In the genomic region with DNA sequence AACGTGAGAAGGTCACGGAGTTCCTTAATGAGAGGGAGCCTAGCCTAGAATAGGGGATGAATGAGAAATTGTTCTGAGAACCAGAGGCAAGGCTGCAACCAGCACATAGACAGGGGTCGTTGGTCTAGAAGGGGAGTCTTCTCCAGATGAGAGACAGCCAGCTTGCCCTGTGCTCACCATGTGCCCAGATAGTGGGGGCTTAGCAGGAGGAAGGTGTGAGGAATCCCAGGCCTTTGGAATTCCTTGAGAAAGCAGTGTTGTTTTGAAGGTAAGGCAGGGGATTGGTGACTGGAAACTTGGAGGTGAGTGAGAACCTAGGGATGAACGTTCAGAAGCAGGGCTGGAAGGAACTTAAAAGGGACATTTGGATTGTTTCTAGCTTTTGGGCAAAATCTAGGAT, we compare ENCODE assay signal across 9 cellular contexts. TPM values are rescaled to one million over a fixed set of nuclear protein-coding genes. Genes with fewer than 3 reads are reported as not detected.
DNase-seq lines count a peak whose midpoint lies in the region; ATAC-seq lines count a peak whose summit lies in the region.
"Had no signal": no experiment of that assay in that cellular context is flagged by ENCODE, and none has a peak within 500 bp of the region (broad histone marks: within the 10 kb centered on the region; RNA-seq: fewer than 3 reads in every experiment).

No MANE protein-coding gene starts in this region.

- no peak for DNase-seq in activated CD4-positive, alpha-beta T cell treated with anti-CD3 and anti-CD28 coated beads, Interleukin-2, amount 10 ng/mL, durations not matched to agents 24 days and 14 days
- DNase-seq in activated CD4-positive, alpha-beta T cell treated with anti-CD3 and anti-CD28 coated beads for 1 hour = no peak
- no peak for DNase-seq in activated CD8-positive, alpha-beta T cell treated with anti-CD3 and anti-CD28 coated beads, Interleukin-2, amount 10 ng/mL, durations not matched to agents 7 days and 5 days
- DNase-seq in immature natural killer cell (no peak), substantia nigra (lab: John Stamatoyannopoulos, UW) (no peak), nucleus accumbens (lab: John Stamatoyannopoulos, UW) (no peak), retina (no peak)
- no peak for DNase-seq in stimulated activated CD4-positive, alpha-beta T cell treated with anti-CD3 and anti-CD28 coated beads, Interleukin-4, amount 100 ng/mL, for 1 hour
- DNase-seq: NCI-H748 treated with DMSO at 0.1 percent for 48 hours had no signal

- POLR2A ChIA-PET in activated CD8-positive, alpha-beta T cell treated with anti-CD3 and anti-CD28 coated beads, Interleukin-2, amount 10 ng/mL, durations not matched to agents 7 days and 5 days (lab: Charles Lee) = interaction anchor here (1.3 kb wide), 1 partner anchor 22 kb away, joined by 3 read pairs; no protein-coding TSS in a partner anchor

- peak overlapping the region; percentile 16 for H3K27ac ChIP-seq in substantia nigra (ENCODE audit: low read depth, low read length, poor library complexity, severe bottlenecking)

- H3K4me3 Mint-ChIP-seq in activated CD4-positive, alpha-beta T cell treated with anti-CD3 and anti-CD28 coated beads, Interleukin-2, amount 10 ng/mL, durations not matched to agents 24 days and 14 days = peak overlapping the region; percentile 91
- peak overlapping the region; percentile 93 for H3K4me3 Mint-ChIP-seq in activated CD8-positive, alpha-beta T cell treated with anti-CD3 and anti-CD28 coated beads, Interleukin-2, amount 10 ng/mL, durations not matched to agents 7 days and 5 days
- H3K4me3 Mint-ChIP-seq in immature natural killer cell = peak overlapping the region; percentile 95 to 99 (median 98)

- peak overlapping the region; percentile 70 for H3K27ac Mint-ChIP-seq in activated CD4-positive, alpha-beta T cell treated with anti-CD3 and anti-CD28 coated beads, Interleukin-2, amount 10 ng/mL, durations not matched to agents 24 days and 14 days
- peak overlapping the region; percentile 94 for H3K27ac Mint-ChIP-seq in activated CD8-positive, alpha-beta T cell treated with anti-CD3 and anti-CD28 coated beads, Interleukin-2, amount 10 ng/mL, durations not matched to agents 7 days and 5 days
- peak overlapping the region; percentile 93 to 99 (median 98) for H3K27ac Mint-ChIP-seq in immature natural killer cell

- ATAC-seq in activated CD8-positive, alpha-beta T cell treated with anti-CD3 and anti-CD28 coated beads, Interleukin-2, amount 10 ng/mL, durations not matched to agents 7 days and 5 days = no peak

- CTCF ChIA-PET in activated CD8-positive, alpha-beta T cell treated with anti-CD3 and anti-CD28 coated beads, Interleukin-2, amount 10 ng/mL, durations not matched to agents 7 days and 5 days (lab: Charles Lee) = interaction anchor here (0.9 to 13.1 kb wide), 6 partner anchors 12 to 58 kb away, joined by 3 to 111 read pairs (median 4); a partner anchor contains a TSS

- peaks cover 8% of the 10 kb centered on the region for H3K36me3 Mint-ChIP-seq in activated CD4-positive, alpha-beta T cell treated with anti-CD3 and anti-CD28 coated beads, Interleukin-2, amount 10 ng/mL, durations not matched to agents 24 days and 14 days (ENCODE audit: low read depth)
- peaks cover 37% of the 10 kb centered on the region for H3K36me3 Mint-ChIP-seq in activated CD8-positive, alpha-beta T cell treated with anti-CD3 and anti-CD28 coated beads, Interleukin-2, amount 10 ng/mL, durations not matched to agents 7 days and 5 days (ENCODE audit: low read depth)
- H3K36me3 Mint-ChIP-seq in immature natural killer cell = no peaks in the 10 kb centered on the region

- H3K9me3 Mint-ChIP-seq in activated CD4-positive, alpha-beta T cell treated with anti-CD3 and anti-CD28 coated beads, Interleukin-2, amount 10 ng/mL, durations not matched to agents 24 days and 14 days = no peaks in the 10 kb centered on the region
- H3K9me3 Mint-ChIP-seq in activated CD8-positive, alpha-beta T cell treated with anti-CD3 and anti-CD28 coated beads, Interleukin-2, amount 10 ng/mL, durations not matched to agents 7 days and 5 days (ENCODE audit: insufficient read depth) = no peaks in the 10 kb centered on the region
- no peaks in the 10 kb centered on the region for H3K9me3 Mint-ChIP-seq in immature natural killer cell

- peaks cover 71% of the 10 kb centered on the region for H3K4me1 Mint-ChIP-seq in activated CD4-positive, alpha-beta T cell treated with anti-CD3 and anti-CD28 coated beads, Interleukin-2, amount 10 ng/mL, durations not matched to agents 24 days and 14 days
- peaks cover 78% of the 10 kb centered on the region for H3K4me1 Mint-ChIP-seq in activated CD8-positive, alpha-beta T cell treated with anti-CD3 and anti-CD28 coated beads, Interleukin-2, amount 10 ng/mL, durations not matched to agents 7 days and 5 days (ENCODE audit: low read depth)
- peaks cover 82 to 87% of the 10 kb centered on the region in 2 donors for H3K4me1 Mint-ChIP-seq in immature natural killer cell

- intact Hi-C loops in activated CD4-positive, alpha-beta T cell treated with anti-CD3 and anti-CD28 coated beads, Interleukin-2, amount 10 ng/mL, durations not matched to agents 24 days and 14 days (cut with micrococcal nuclease) = no loop called here

- H3K27me3 Mint-ChIP-seq in activated CD4-positive, alpha-beta T cell treated with anti-CD3 and anti-CD28 coated beads, Interleukin-2, amount 10 ng/mL, durations not matched to agents 24 days and 14 days = no peaks in the 10 kb centered on the region
- no peaks in the 10 kb centered on the region for H3K27me3 Mint-ChIP-seq in activated CD8-positive, alpha-beta T cell treated with anti-CD3 and anti-CD28 coated beads, Interleukin-2, amount 10 ng/mL, durations not matched to agents 7 days and 5 days (ENCODE audit: low read depth)
- H3K27me3 Mint-ChIP-seq in immature natural killer cell (ENCODE audit: low read depth in 3 of 3) = peaks cover 6 to 7% (median 7%) of the 10 kb centered on the region in 3 donors

RNA-seq across cellular contexts. Expression of a gene that starts 29.4 kb away (rescaled TPM):
- total RNA-seq in activated CD4-positive, alpha-beta T cell treated with anti-CD3 and anti-CD28 coated beads, Interleukin-2, amount 10 ng/mL, durations not matched to agents 24 days and 14 days = 0.26 and 0.28 TPM in 2 replicates
- under 1 TPM; 0.55 to 0.60 TPM for total RNA-seq in activated CD8-positive, alpha-beta T cell treated with anti-CD3 and anti-CD28 coated beads, Interleukin-2, amount 10 ng/mL, durations not matched to agents 7 days and 5 days
- not detected for polyA plus RNA-seq in immature natural killer cell

RNA-seq across cellular contexts. Expression of a gene that starts 48.7 kb away (rescaled TPM):
- 34.2 and 41.0 TPM in 2 replicates for total RNA-seq in activated CD4-positive, alpha-beta T cell treated with anti-CD3 and anti-CD28 coated beads, Interleukin-2, amount 10 ng/mL, durations not matched to agents 24 days and 14 days
- total RNA-seq in activated CD8-positive, alpha-beta T cell treated with anti-CD3 and anti-CD28 coated beads, Interleukin-2, amount 10 ng/mL, durations not matched to agents 7 days and 5 days = 10 to 100 TPM; 62.1 to 68.6 TPM
- 10 to 100 TPM; 28.6 to 73.8 (median 31.6) TPM for polyA plus RNA-seq in immature natural killer cell

RNA-seq across cellular contexts. Expression of a gene that starts 51.2 kb away (rescaled TPM):
- 26.1 and 26.9 TPM in 2 replicates for total RNA-seq in activated CD4-positive, alpha-beta T cell treated with anti-CD3 and anti-CD28 coated beads, Interleukin-2, amount 10 ng/mL, durations not matched to agents 24 days and 14 days
- 10 to 100 TPM; 42.6 to 44.9 TPM for total RNA-seq in activated CD8-positive, alpha-beta T cell treated with anti-CD3 and anti-CD28 coated beads, Interleukin-2, amount 10 ng/mL, durations not matched to agents 7 days and 5 days
- polyA plus RNA-seq in immature natural killer cell = 10 to 100 TPM; 17.9 to 32.3 (median 18.0) TPM
